In the genomic region with DNA sequence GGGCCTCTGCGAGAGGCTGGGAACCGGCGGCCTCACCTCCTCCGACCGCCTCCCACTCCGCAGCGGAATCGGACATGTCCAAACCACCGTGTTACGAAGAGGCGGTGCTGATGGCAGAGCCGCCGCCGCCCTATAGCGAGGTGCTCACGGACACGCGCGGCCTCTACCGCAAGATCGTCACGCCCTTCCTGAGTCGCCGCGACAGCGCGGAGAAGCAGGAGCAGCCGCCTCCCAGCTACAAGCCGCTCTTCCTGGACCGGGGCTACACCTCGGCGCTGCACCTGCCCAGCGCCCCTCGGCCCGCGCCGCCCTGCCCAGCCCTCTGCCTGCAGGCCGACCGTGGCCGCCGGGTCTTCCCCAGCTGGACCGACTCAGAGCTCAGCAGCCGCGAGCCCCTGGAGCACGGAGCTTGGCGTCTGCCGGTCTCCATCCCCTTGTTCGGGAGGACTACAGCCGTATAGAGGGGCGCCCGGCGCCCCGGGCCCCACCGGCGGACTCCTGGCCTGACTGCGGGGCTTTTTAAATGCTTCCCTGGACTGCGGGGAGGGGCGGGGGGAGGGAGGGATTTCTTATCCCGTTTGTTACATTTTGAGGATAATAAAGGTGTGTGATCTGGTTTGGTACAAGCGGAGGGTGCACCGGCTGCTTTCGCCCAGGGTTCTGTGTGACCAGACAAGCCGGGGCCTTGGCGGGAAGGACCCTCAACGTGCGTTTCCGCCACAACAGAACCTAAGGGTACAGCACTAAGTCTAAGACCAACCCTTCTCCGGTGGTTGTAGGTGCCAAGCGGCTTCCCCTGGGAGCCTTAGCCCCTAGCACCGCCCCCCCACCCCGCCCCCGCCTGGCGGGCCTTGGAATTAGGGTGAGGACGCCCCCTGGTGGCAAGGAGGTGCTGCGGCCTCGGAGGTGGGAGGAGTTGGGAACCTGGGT, we compare ENCODE assay signal across 1 cellular context.
TF ChIP-seq lines count a peak whose summit lies in the region.

No MANE protein-coding gene starts in this region.

TF ChIP-seq in IMR-90, 13 proteins besides CTCF, POLR2A, EP300 and RAD21 (continued from another document):
- TF ChIP-seq, protein P1, sequence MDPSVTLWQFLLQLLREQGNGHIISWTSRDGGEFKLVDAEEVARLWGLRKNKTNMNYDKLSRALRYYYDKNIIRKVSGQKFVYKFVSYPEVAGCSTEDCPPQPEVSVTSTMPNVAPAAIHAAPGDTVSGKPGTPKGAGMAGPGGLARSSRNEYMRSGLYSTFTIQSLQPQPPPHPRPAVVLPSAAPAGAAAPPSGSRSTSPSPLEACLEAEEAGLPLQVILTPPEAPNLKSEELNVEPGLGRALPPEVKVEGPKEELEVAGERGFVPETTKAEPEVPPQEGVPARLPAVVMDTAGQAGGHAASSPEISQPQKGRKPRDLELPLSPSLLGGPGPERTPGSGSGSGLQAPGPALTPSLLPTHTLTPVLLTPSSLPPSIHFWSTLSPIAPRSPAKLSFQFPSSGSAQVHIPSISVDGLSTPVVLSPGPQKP (IDR thresholded peaks at IDR 0.05; ENCODE audit: borderline replicate concordance, low read depth, low read length): no peak
- TF ChIP-seq CEBPB (IDR thresholded peaks at IDR 0.05; ENCODE audit: low read depth, low read length): no peak
